17 cellular contexts compared by ENCODE assay signal in the genomic region with DNA sequence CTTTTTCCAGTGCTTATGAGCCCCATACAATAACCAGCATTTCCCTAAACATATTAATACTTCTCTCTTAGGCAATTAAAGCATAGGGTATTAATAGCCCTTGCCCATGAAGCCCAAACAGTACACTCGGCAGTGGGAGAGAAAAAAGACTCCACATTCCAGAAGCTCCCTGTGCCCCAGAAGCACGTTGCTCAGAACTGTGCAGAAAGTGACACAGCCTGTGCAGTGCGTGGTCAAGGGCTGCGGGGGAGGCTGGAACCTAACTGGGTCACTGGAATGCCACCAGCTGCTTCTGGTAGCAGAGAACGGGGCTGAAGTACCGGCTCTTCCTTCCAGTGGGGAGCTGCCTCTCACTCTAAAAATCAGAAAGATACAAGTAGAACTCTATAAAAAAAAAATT.
"Had no signal": no experiment of that assay in that cellular context is flagged by ENCODE, and none has a peak within 500 bp of the region (broad histone marks: within the 10 kb centered on the region; RNA-seq: fewer than 3 reads in every experiment).

No MANE protein-coding gene starts in this region.

- H3K9me3 Mint-ChIP-seq: activated naive CD4-positive, alpha-beta T cell treated with anti-CD3 and anti-CD28 coated beads, Interleukin-2, amount 50 U/mL, for 24 hours; effector memory CD8-positive, alpha-beta T cell had no signal

- H3K27me3 Mint-ChIP-seq: activated naive CD4-positive, alpha-beta T cell treated with anti-CD3 and anti-CD28 coated beads, Interleukin-2, amount 50 U/mL, for 24 hours; effector memory CD8-positive, alpha-beta T cell had no signal

- H3K4me1 ChIP-seq: spleen, tibial nerve had no signal

- H3K4me3 Mint-ChIP-seq: activated naive CD4-positive, alpha-beta T cell treated with anti-CD3 and anti-CD28 coated beads, Interleukin-2, amount 50 U/mL, for 24 hours; effector memory CD8-positive, alpha-beta T cell; nephron progenitor cell; WTC11 had no signal

- H3K27ac Mint-ChIP-seq: activated naive CD4-positive, alpha-beta T cell treated with anti-CD3 and anti-CD28 coated beads, Interleukin-2, amount 50 U/mL, for 24 hours; nephron progenitor cell; WTC11 had no signal

- H3K9me3 ChIP-seq: spleen, tibial nerve had no signal

- H3K27me3 ChIP-seq: spleen, tibial nerve had no signal

- H3K27ac ChIP-seq: spleen, tibial nerve had no signal

- H3K4me3 ChIP-seq: spleen, tibial nerve had no signal

- DNase-seq: activated gamma-delta T cell treated with Interleukin-2 at 50 U/mL for 16 hours; activated T-cell treated with anti-CD3 and anti-CD28 coated beads, Interleukin-2, amount 50 U/mL, for 1 hour; effector memory CD8-positive, alpha-beta T cell; hippocampal formation; midbrain; nephron progenitor cell; nucleus accumbens; retina; spleen; stimulated activated CD4-positive, alpha-beta T cell treated with anti-CD3 and anti-CD28 coated beads, Interleukin-4, amount 100 ng/mL, for 1 hour; stimulated activated naive CD8-positive, alpha-beta T cell treated with anti-CD3 and anti-CD28 coated beads, Interleukin-15, Interleukin-2, amounts not matched to agents 100 U/mL and 50 U/mL, for 24 hours; T-helper 1 cell; T-helper 9 cell had no signal

- ATAC-seq: effector memory CD8-positive, alpha-beta T cell; esophagus mucosa; stimulated activated naive CD8-positive, alpha-beta T cell treated with anti-CD3 and anti-CD28 coated beads, Interleukin-15, Interleukin-2, amounts not matched to agents 100 U/mL and 50 U/mL, for 24 hours; WTC11 had no signal
